ENCODE assay signal across 8 cellular contexts in the genomic region with DNA sequence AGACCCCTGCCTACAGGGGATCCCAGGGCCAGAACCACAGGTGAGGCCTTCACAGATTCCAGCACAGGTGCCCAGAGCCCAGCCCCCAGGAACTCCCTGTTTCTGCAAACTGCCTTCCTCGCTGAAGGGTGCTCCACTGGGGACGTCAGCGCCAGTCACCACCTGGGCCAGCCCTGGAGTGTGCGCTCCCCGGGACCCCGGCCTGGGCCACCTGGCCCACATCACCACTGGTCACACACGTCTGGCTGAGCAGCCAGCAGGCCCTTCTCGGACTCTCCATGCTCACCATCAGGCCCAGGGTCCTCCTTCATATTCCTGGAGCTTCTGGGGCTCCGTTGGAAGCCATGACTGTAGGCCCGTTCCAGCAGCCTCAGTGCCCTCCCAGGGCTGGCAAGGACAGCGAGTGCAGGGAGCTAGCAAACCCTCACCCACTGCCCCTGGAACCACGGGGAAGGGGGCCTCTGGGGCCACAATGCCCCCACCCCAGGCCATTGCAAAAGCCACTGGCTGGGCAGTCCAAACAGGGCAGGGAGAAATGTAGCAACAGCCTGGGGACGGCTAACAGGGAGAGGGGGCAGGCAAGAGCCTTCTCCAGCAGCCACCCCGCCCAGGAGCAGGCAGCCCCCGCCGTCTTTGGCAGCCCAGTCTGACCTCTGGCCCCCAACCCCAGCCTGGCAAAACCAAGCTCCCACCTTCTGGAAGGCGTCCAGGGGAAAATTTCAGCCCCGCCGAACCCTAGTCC. TPM values are rescaled to one million over a fixed set of nuclear protein-coding genes. Genes with fewer than 3 reads are reported as not detected.
DNase-seq lines count a peak whose midpoint lies in the region; ATAC-seq and TF ChIP-seq lines count a peak whose summit lies in the region.

No MANE protein-coding gene starts in this region.

- peaks cover 0 to 3% (median 0%) of the 10 kb centered on the region in 7 donors for H3K9me3 Mint-ChIP-seq in CD14-positive monocyte
- no peaks in the 10 kb centered on the region for H3K9me3 Mint-ChIP-seq in naive thymus-derived CD8-positive, alpha-beta T cell

- H3K27ac Mint-ChIP-seq in CD14-positive monocyte: peak overlapping the region; percentile 88 to 96 (median 93)
- peak overlapping the region in 4 of 10 donors; percentile 56 to 87 (median 61) for H3K27ac Mint-ChIP-seq in naive thymus-derived CD8-positive, alpha-beta T cell

- intact Hi-C loops in CD14-positive monocyte (cut with micrococcal nuclease): loop anchor here (5.0 kb wide), 2 partner anchors 41 to 199 kb away; no protein-coding TSS in a partner anchor

- ATAC-seq in naive thymus-derived CD8-positive, alpha-beta T cell: no peak

- WGBS in ectodermal cell, 2 experiments: 56 to 59% methylated on average over 19 of the region's 19 CpGs

- H3K27me3 Mint-ChIP-seq in CD14-positive monocyte (ENCODE audit: low read depth in 3 of 3): no peaks in the 10 kb centered on the region
- no peaks in the 10 kb centered on the region for H3K27me3 Mint-ChIP-seq in naive thymus-derived CD8-positive, alpha-beta T cell

- TF ChIP-seq CTCF in CD14-positive monocyte (IDR thresholded peaks at IDR 0.05): no peak

- H3K27ac ChIP-seq in ectodermal cell (ENCODE audit: insufficient read depth, low read depth, low read length, poor library complexity, severe bottlenecking): no peak overlapping the region

- peaks cover 53% of the 10 kb centered on the region for H3K27me3 ChIP-seq in ectodermal cell (ENCODE audit: control insufficient read depth, insufficient read depth, low read length, poor library complexity, severe bottlenecking)

- peaks cover 0 to 12% of the 10 kb centered on the region in 2 donors for H3K36me3 Mint-ChIP-seq in CD14-positive monocyte
- H3K36me3 Mint-ChIP-seq in naive thymus-derived CD8-positive, alpha-beta T cell: no peaks in the 10 kb centered on the region

- H3K4me3 Mint-ChIP-seq in CD14-positive monocyte: peak overlapping the region; percentile 93 to 98
- peak overlapping the region; percentile 66 to 87 (median 79) for H3K4me3 Mint-ChIP-seq in naive thymus-derived CD8-positive, alpha-beta T cell

- POLR2A ChIA-PET in naive thymus-derived CD8-positive, alpha-beta T cell (lab: Charles Lee): interaction anchor here (0.5 to 1.9 kb wide), 2 partner anchors 41 to 445 kb away, joined by 3 to 5 read pairs; no protein-coding TSS in a partner anchor

- no peaks in the 10 kb centered on the region for H3K9me3 ChIP-seq in ectodermal cell (ENCODE audit: control insufficient read depth, low read length)

- no peaks in the 10 kb centered on the region for H3K36me3 ChIP-seq in ectodermal cell (ENCODE audit: control insufficient read depth, insufficient read depth, low read length)

- DNase-seq in CD14-positive monocyte (ENCODE audit: low spot score): no peak
- DNase-seq in MV-4-11 (lab: John Stamatoyannopoulos, UW): peak; percentile 12
- DNase-seq in naive thymus-derived CD8-positive, alpha-beta T cell: no peak
- DNase-seq in OCI-M2 (lab: John Stamatoyannopoulos, UW; ENCODE audit: unreplicated experiment): no peak
- no peak for DNase-seq in kidney glomerular epithelial cell (lab: John Stamatoyannopoulos, UW)
- no peak for DNase-seq in pons (ENCODE audit: low spot score)
- no peak for DNase-seq in activated CD4-positive, CD25-positive, alpha-beta regulatory T cell treated with anti-CD3 and anti-CD28 coated beads, Interleukin-2, amount 50 U/mL, for 72 hours

- H3K4me1 Mint-ChIP-seq in CD14-positive monocyte: peaks cover 29% of the 10 kb centered on the region
- peaks cover 4 to 14% (median 9%) of the 10 kb centered on the region in 4 donors for H3K4me1 Mint-ChIP-seq in naive thymus-derived CD8-positive, alpha-beta T cell

- peaks cover 21% of the 10 kb centered on the region for H3K4me1 ChIP-seq in ectodermal cell (ENCODE audit: control insufficient read depth, insufficient read depth, low read length)

- peak overlapping the region; percentile 35 for H3K4me3 ChIP-seq in ectodermal cell (ENCODE audit: insufficient read depth, low read depth, low read length)

RNA-seq across cellular contexts. Expression of a gene that starts 1.3 kb away (rescaled TPM):
- polyA plus RNA-seq in CD14-positive monocyte: 100 to 1,000 TPM; 116 to 139 TPM
- 5.1 TPM for polyA plus RNA-seq in ectodermal cell (2013, experiment 1 of 4)
- polyA plus RNA-seq in ectodermal cell (2013, experiment 2 of 4): 6.1 TPM
- polyA plus RNA-seq in ectodermal cell (2013, experiment 3 of 4): 6.0 TPM
- polyA plus RNA-seq in ectodermal cell (2013, experiment 4 of 4): 7.0 TPM
- 1 to 10 TPM; 3.0 to 5.8 TPM for total RNA-seq in naive thymus-derived CD8-positive, alpha-beta T cell
- polyA plus RNA-seq in naive thymus-derived CD8-positive, alpha-beta T cell: 10 to 100 TPM; 10.7 to 24.8 (median 14.6) TPM

RNA-seq across cellular contexts. Expression of a gene that starts 23.2 kb away (rescaled TPM):
- polyA plus RNA-seq in CD14-positive monocyte: 1 to 10 TPM; 2.2 to 2.8 TPM
- polyA plus RNA-seq in ectodermal cell (2013, experiment 1 of 4): 28.3 TPM
- polyA plus RNA-seq in ectodermal cell (2013, experiment 2 of 4): 29.3 TPM
- 27.1 TPM for polyA plus RNA-seq in ectodermal cell (2013, experiment 3 of 4)
- polyA plus RNA-seq in ectodermal cell (2013, experiment 4 of 4): 28.9 TPM
- total RNA-seq in naive thymus-derived CD8-positive, alpha-beta T cell: 1 to 10 TPM in 1 of 2 experiments, under 1 TPM in 1; 0.36 to 1.2 TPM
- under 1 TPM in 2 of 3 donors, not detected in 1; 0.48 to 0.70 TPM for polyA plus RNA-seq in naive thymus-derived CD8-positive, alpha-beta T cell

RNA-seq across cellular contexts. Expression of a gene that starts 26.4 kb away (rescaled TPM):
- under 1 TPM in 1 of 2 donors, not detected in 1; 0.10 TPM for polyA plus RNA-seq in CD14-positive monocyte
- polyA plus RNA-seq in ectodermal cell (2013, experiment 1 of 4): 46.1 TPM
- 45.1 TPM for polyA plus RNA-seq in ectodermal cell (2013, experiment 2 of 4)
- 50.2 TPM for polyA plus RNA-seq in ectodermal cell (2013, experiment 3 of 4)
- 54.6 TPM for polyA plus RNA-seq in ectodermal cell (2013, experiment 4 of 4)
- total RNA-seq in naive thymus-derived CD8-positive, alpha-beta T cell: 1 to 10 TPM in 1 of 2 experiments, under 1 TPM in 1; 0.58 to 1.1 TPM
- polyA plus RNA-seq in naive thymus-derived CD8-positive, alpha-beta T cell: under 1 TPM in 1 of 3 donors, not detected in 2; 0.07 TPM

RNA-seq across cellular contexts. Expression of a gene that starts 56.8 kb away (rescaled TPM):
- polyA plus RNA-seq in CD14-positive monocyte: not detected
- not detected for polyA plus RNA-seq in ectodermal cell (2013, experiment 1 of 4)
- polyA plus RNA-seq in ectodermal cell (2013, experiment 2 of 4): not detected
- not detected for polyA plus RNA-seq in ectodermal cell (2013, experiment 3 of 4)
- polyA plus RNA-seq in ectodermal cell (2013, experiment 4 of 4): not detected
- total RNA-seq in naive thymus-derived CD8-positive, alpha-beta T cell: 10 to 100 TPM; 11.0 to 11.1 TPM
- 1 to 10 TPM in 2 of 3 donors, under 1 TPM in 1; 0.60 to 6.6 (median 3.1) TPM for polyA plus RNA-seq in naive thymus-derived CD8-positive, alpha-beta T cell

Comparison
In these comparisons a context has a peak if more than half of its experiments do, and no peak if none do; other contexts are left out.
1. RNA of a gene that starts 1.3 kb away (polyA plus RNA-seq): 116 to 139 TPM in CD14-positive monocyte; 10.7 to 24.8 TPM in naive thymus-derived CD8-positive, alpha-beta T cell; every median in the first group is over 4 times any median in the second.